14 cellular contexts compared by ENCODE assay signal in genomic region chr13:21987793-21988192, GRCh38.
"Had no signal": no experiment of that assay in that cellular context is flagged by ENCODE, and none has a peak within 500 bp of the region (broad histone marks: within the 10 kb centered on the region; RNA-seq: fewer than 3 reads in every experiment).

No MANE protein-coding gene starts in this region.

- H3K36me3 ChIP-seq: colonic mucosa, esophagus squamous epithelium, left ventricle myocardium inferior, transverse colon had no signal

- H3K4me3 ChIP-seq: colonic mucosa, esophagus squamous epithelium, left ventricle myocardium inferior, transverse colon had no signal

- H3K9me3 ChIP-seq: colonic mucosa, esophagus squamous epithelium, left ventricle myocardium inferior, transverse colon had no signal

- H3K4me1 ChIP-seq: colonic mucosa, esophagus squamous epithelium, left ventricle myocardium inferior, transverse colon had no signal

- H3K36me3 Mint-ChIP-seq: activated naive CD8-positive, alpha-beta T cell treated with anti-CD3 and anti-CD28 coated beads, Interleukin-2, amount 10 ng/mL, durations not matched to agents 7 days and 5 days; brain; naive thymus-derived CD4-positive, alpha-beta T cell had no signal

- H3K27me3 ChIP-seq: colonic mucosa, esophagus squamous epithelium, transverse colon had no signal

- H3K4me1 Mint-ChIP-seq: activated naive CD8-positive, alpha-beta T cell treated with anti-CD3 and anti-CD28 coated beads, Interleukin-2, amount 10 ng/mL, durations not matched to agents 7 days and 5 days; brain had no signal

- DNase-seq: activated CD4-positive, CD25-positive, alpha-beta regulatory T cell treated with anti-CD3 and anti-CD28 coated beads, Interleukin-2, amount 50 U/mL, for 72 hours; activated naive CD4-positive, alpha-beta T cell; activated naive CD8-positive, alpha-beta T cell treated with anti-CD3 and anti-CD28 coated beads, Interleukin-2, amount 10 ng/mL, durations not matched to agents 7 days and 5 days; central memory CD4-positive, alpha-beta T cell; colonic mucosa; esophagus squamous epithelium; left ventricle myocardium inferior; naive thymus-derived CD4-positive, alpha-beta T cell; posterior cingulate gyrus; stimulated activated CD4-positive, alpha-beta T cell treated with anti-CD3 and anti-CD28 coated beads, Interleukin-15, amount 100 ng/mL, for 24 hours; stimulated activated CD4-positive, alpha-beta T cell treated with anti-CD3 and anti-CD28 coated beads, Interleukin-4, amount 100 ng/mL, for 1 hour; stimulated activated naive CD4-positive, alpha-beta T cell; transverse colon had no signal

- H3K27ac Mint-ChIP-seq: activated naive CD8-positive, alpha-beta T cell treated with anti-CD3 and anti-CD28 coated beads, Interleukin-2, amount 10 ng/mL, durations not matched to agents 7 days and 5 days; brain; naive thymus-derived CD4-positive, alpha-beta T cell had no signal

- H3K9me3 Mint-ChIP-seq: activated naive CD8-positive, alpha-beta T cell treated with anti-CD3 and anti-CD28 coated beads, Interleukin-2, amount 10 ng/mL, durations not matched to agents 7 days and 5 days; brain; naive thymus-derived CD4-positive, alpha-beta T cell had no signal

- ATAC-seq: naive thymus-derived CD4-positive, alpha-beta T cell had no signal

- H3K27me3 Mint-ChIP-seq: activated naive CD8-positive, alpha-beta T cell treated with anti-CD3 and anti-CD28 coated beads, Interleukin-2, amount 10 ng/mL, durations not matched to agents 7 days and 5 days; naive thymus-derived CD4-positive, alpha-beta T cell had no signal

- H3K27ac ChIP-seq: colonic mucosa, left ventricle myocardium inferior had no signal

- H3K4me3 Mint-ChIP-seq: activated naive CD8-positive, alpha-beta T cell treated with anti-CD3 and anti-CD28 coated beads, Interleukin-2, amount 10 ng/mL, durations not matched to agents 7 days and 5 days; brain; naive thymus-derived CD4-positive, alpha-beta T cell had no signal
